In genomic region chr6:111301914-111302313, GRCh38 we compare ENCODE assay signal across 14 cellular contexts.
DNase-seq lines count a peak whose midpoint lies in the region; ATAC-seq, FAIRE-seq and TF ChIP-seq lines count a peak whose summit lies in the region.
"Had no signal": no experiment of that assay in that cellular context is flagged by ENCODE, and none has a peak within 500 bp of the region (broad histone marks: within the 10 kb centered on the region; RNA-seq: fewer than 3 reads in every experiment).

No MANE protein-coding gene starts in this region.

- peak; percentile 46 for ATAC-seq in HG03060 (IDR thresholded peaks at IDR 0.05; ENCODE audit: low read depth, unreplicated experiment)

- H3K79me2 ChIP-seq in DOHH2 (ENCODE audit: control insufficient read depth, low read length): no peaks in the 10 kb centered on the region

- H3K27ac Mint-ChIP-seq in activated T-helper 2 cell treated with anti-CD3 and anti-CD28 coated beads, Interferon-gamma antibody, Interleukin-2, Interleukin-4, amounts not matched to agents 10 μg/mL and 5 μg/mL and 100 μg/mL, durations not matched to agents 14 hours and 24 hours and 36 hours: peak overlapping the region; percentile 7
- no peak overlapping the region for H3K27ac Mint-ChIP-seq in endodermal cell
- H3K27ac Mint-ChIP-seq: T-helper 1 cell treated with Interleukin-12 subunit alpha and Interleukin-12 subunit beta and Interleukin-4 antibody, amounts not matched to agents 30 μg/mL and 1 μg/mL, for 36 hours had no signal

- 0 out of 2 replicates have a peak, but pooled peaks cover 7% of the 10 kb centered on the region for H3F3A ChIP-seq in DOHH2 (ENCODE audit: control insufficient read depth, insufficient read depth)

- H3K4me2 ChIP-seq in DOHH2 (ENCODE audit: low read length): peak overlapping the region; percentile 34

- POLR2A ChIA-PET in HEK293T (lab: Yijun Ruan, JAX): no interaction called here

- peaks cover 9% of the 10 kb centered on the region for H3K9me3 Mint-ChIP-seq in activated T-helper 2 cell treated with anti-CD3 and anti-CD28 coated beads, Interferon-gamma antibody, Interleukin-2, Interleukin-4, amounts not matched to agents 10 μg/mL and 5 μg/mL and 100 μg/mL, durations not matched to agents 14 hours and 24 hours and 36 hours
- peaks cover 23% of the 10 kb centered on the region for H3K9me3 Mint-ChIP-seq in endodermal cell

- H3K27ac ChIP-seq in DOHH2 (ENCODE audit: low read depth, low read length) (no peak overlapping the region), endodermal cell (ENCODE audit: low read depth, low read length) (no peak overlapping the region)
- H3K27ac ChIP-seq: skin epidermis had no signal

- TF ChIP-seq CTCF in DOHH2 (IDR thresholded peaks at IDR 0.05; ENCODE audit: low read depth, low read length, poor library complexity, severe bottlenecking) (no peak), endodermal cell (conservative IDR thresholded peaks at IDR 0.05) (no peak)

- H3K36me3 ChIP-seq in DOHH2 (ENCODE audit: control insufficient read depth, low read length) (peaks cover 44% of the 10 kb centered on the region), endodermal cell (ENCODE audit: control insufficient read depth, insufficient read depth, low read length) (peaks cover 48% of the 10 kb centered on the region)

- H3K4me3 ChIP-seq in DOHH2 (ENCODE audit: low read length) (no peak overlapping the region), endodermal cell (ENCODE audit: low read length) (no peak overlapping the region)
- H3K4me3 ChIP-seq: skin epidermis had no signal

- intact Hi-C loops in activated T-helper 2 cell treated with anti-CD3 and anti-CD28 coated beads, Interferon-gamma antibody, Interleukin-2, Interleukin-4, amounts not matched to agents 10 μg/mL and 5 μg/mL and 100 μg/mL, durations not matched to agents 14 hours and 24 hours and 36 hours (cut with micrococcal nuclease): no loop called here

- no peaks in the 10 kb centered on the region for H4K20me1 ChIP-seq in DOHH2 (ENCODE audit: control insufficient read depth, insufficient read depth, low read depth, low read length)

- H3K4me1 ChIP-seq in DOHH2 (ENCODE audit: control insufficient read depth, low read length) (peaks cover 14% of the 10 kb centered on the region), endodermal cell (ENCODE audit: control insufficient read depth, insufficient read depth, low read length) (no peaks in the 10 kb centered on the region)

- peaks cover 65% of the 10 kb centered on the region for H3K36me3 Mint-ChIP-seq in activated T-helper 2 cell treated with anti-CD3 and anti-CD28 coated beads, Interferon-gamma antibody, Interleukin-2, Interleukin-4, amounts not matched to agents 10 μg/mL and 5 μg/mL and 100 μg/mL, durations not matched to agents 14 hours and 24 hours and 36 hours (ENCODE audit: low read depth)
- H3K36me3 Mint-ChIP-seq in endodermal cell (ENCODE audit: low read depth): peaks cover 55% of the 10 kb centered on the region

- DNase-seq in GM19239 (ENCODE audit: insufficient read length, low spot score) (no peak), endodermal cell (no peak), HEK293T (ENCODE audit: extremely low spot score) (no peak), islet precursor cell (no peak)
- DNase-seq in activated T-helper 2 cell treated with anti-CD3 and anti-CD28 coated beads, Interferon-gamma antibody, Interleukin-2, Interleukin-4, amounts not matched to agents 10 μg/mL and 5 μg/mL and 100 μg/mL, durations not matched to agents 14 hours and 24 hours and 36 hours (ENCODE audit: low spot score): no peak
- DNase-seq in stimulated activated CD4-positive, alpha-beta T cell treated with anti-CD3 and anti-CD28 coated beads, Interleukin-15, amount 100 ng/mL, for 24 hours: no peak
- DNase-seq: activated CD8-positive, alpha-beta memory T cell treated with anti-CD3 and anti-CD28 coated beads, Interleukin-2, amount 50 U/mL, for 4 hours; foreskin melanocyte; NCI-H82 had no signal

- H3K4me1 Mint-ChIP-seq in activated T-helper 2 cell treated with anti-CD3 and anti-CD28 coated beads, Interferon-gamma antibody, Interleukin-2, Interleukin-4, amounts not matched to agents 10 μg/mL and 5 μg/mL and 100 μg/mL, durations not matched to agents 14 hours and 24 hours and 36 hours (ENCODE audit: low read depth): peaks cover 11% of the 10 kb centered on the region
- no peaks in the 10 kb centered on the region for H3K4me1 Mint-ChIP-seq in endodermal cell

- no peaks in the 10 kb centered on the region for H3K27me3 Mint-ChIP-seq in activated T-helper 2 cell treated with anti-CD3 and anti-CD28 coated beads, Interferon-gamma antibody, Interleukin-2, Interleukin-4, amounts not matched to agents 10 μg/mL and 5 μg/mL and 100 μg/mL, durations not matched to agents 14 hours and 24 hours and 36 hours (ENCODE audit: low read depth)
- no peaks in the 10 kb centered on the region for H3K27me3 Mint-ChIP-seq in endodermal cell (ENCODE audit: insufficient read depth)

- H3K4me3 Mint-ChIP-seq in activated T-helper 2 cell treated with anti-CD3 and anti-CD28 coated beads, Interferon-gamma antibody, Interleukin-2, Interleukin-4, amounts not matched to agents 10 μg/mL and 5 μg/mL and 100 μg/mL, durations not matched to agents 14 hours and 24 hours and 36 hours (ENCODE audit: low read depth): no peak overlapping the region
- H3K4me3 Mint-ChIP-seq in endodermal cell: no peak overlapping the region
- H3K4me3 Mint-ChIP-seq: T-helper 1 cell treated with Interleukin-12 subunit alpha and Interleukin-12 subunit beta and Interleukin-4 antibody, amounts not matched to agents 30 μg/mL and 1 μg/mL, for 36 hours had no signal

- 89 to 100% methylated on average over 1 to 2 of the region's 2 CpGs for WGBS in endodermal cell (ENCODE audit: insufficient coverage in 1 of 2, insufficient read length in 1 of 2), 2 experiments

- H3K9me2 ChIP-seq in DOHH2 (replicated peaks; ENCODE audit: control insufficient read depth, low read length): no peaks in the 10 kb centered on the region

- H3K9ac ChIP-seq in endodermal cell (ENCODE audit: extremely low read depth, low read length, poor library complexity, severe bottlenecking): no peak overlapping the region

- peak; percentile 87 for FAIRE-seq in GM19239 (lab: Jason Lieb, UNC)
- FAIRE-seq: colon had no signal

- CTCF ChIA-PET in HEK293T (lab: Yijun Ruan, JAX): no interaction called here

- no peaks in the 10 kb centered on the region for H3K27me3 ChIP-seq in DOHH2 (ENCODE audit: control insufficient read depth, low read length)
- no peaks in the 10 kb centered on the region for H3K27me3 ChIP-seq in endodermal cell (ENCODE audit: control insufficient read depth, insufficient read depth, low read length, poor library complexity, severe bottlenecking)

- H3K9me3 ChIP-seq in DOHH2 (ENCODE audit: control insufficient read depth, insufficient read depth, low read length) (no peaks in the 10 kb centered on the region), endodermal cell (ENCODE audit: control insufficient read depth, low read length) (peaks cover 25% of the 10 kb centered on the region)

TF ChIP-seq in HEK293T, 16 proteins besides CTCF, POLR2A, EP300 and RAD21:
- TF ChIP-seq SP1 (IDR thresholded peaks at IDR 0.05): no peak
- no peak for TF ChIP-seq PKNOX1 (IDR thresholded peaks at IDR 0.05)
- no peak for TF ChIP-seq NFRKB (IDR thresholded peaks at IDR 0.05)
- TF ChIP-seq ARNT (IDR thresholded peaks at IDR 0.05): no peak
- no peak for TF ChIP-seq ELF4 (IDR thresholded peaks at IDR 0.05)
- no peak for TF ChIP-seq L3MBTL2 (conservative IDR thresholded peaks at IDR 0.05)
- no peak for TF ChIP-seq FOXA1 (IDR thresholded peaks at IDR 0.05)
- TF ChIP-seq SUZ12 (IDR thresholded peaks at IDR 0.05): no peak
- no peak for TF ChIP-seq TARDBP (IDR thresholded peaks at IDR 0.05)
